ENCODE assay signal across 6 cellular contexts in the genomic region with DNA sequence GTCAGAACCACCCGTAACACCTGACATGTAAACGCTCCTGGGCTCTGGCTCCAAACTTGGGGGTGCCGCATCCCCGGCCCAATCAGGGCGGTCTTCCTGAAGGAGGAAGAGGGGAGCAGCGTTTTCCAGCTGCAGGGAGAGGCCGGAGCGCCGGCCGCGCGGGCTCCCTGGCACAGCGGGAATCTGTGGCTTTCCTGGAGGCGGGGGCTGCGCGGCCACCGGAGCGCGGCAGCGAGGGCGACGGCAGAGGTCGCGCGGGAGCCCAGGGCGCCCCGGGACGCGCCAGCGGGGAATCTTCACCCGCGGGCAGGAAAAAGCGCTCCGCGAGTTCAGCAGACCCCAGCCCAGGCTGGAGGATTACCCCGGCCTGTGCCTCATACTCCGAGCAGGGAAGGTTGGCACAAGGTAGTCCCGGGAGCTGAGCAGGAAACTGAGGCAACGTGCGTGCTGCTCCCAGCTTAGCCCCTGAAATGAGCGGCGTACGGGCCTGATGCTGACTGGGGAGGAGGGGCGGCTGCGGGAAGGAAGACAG. TPM values are rescaled to one million over a fixed set of nuclear protein-coding genes. Genes with fewer than 3 reads are reported as not detected.
DNase-seq lines count a peak whose midpoint lies in the region; ATAC-seq and TF ChIP-seq lines count a peak whose summit lies in the region.

No MANE protein-coding gene starts in this region.

- TF ChIP-seq CTCF in left ventricle myocardium inferior (IDR thresholded peaks at IDR 0.05; ENCODE audit: borderline replicate concordance) (no peak), upper lobe of left lung (IDR thresholded peaks at IDR 0.05) (no peak)

- WGBS in upper lobe of left lung, 2 donors: 0% methylated on average over 33 of the region's 45 CpGs; no CpG with 5 or more reads in 1 of the 2 donors

- peaks cover 59% of the 10 kb centered on the region for H3K4me1 ChIP-seq in left ventricle myocardium inferior
- H3K4me1 ChIP-seq in upper lobe of left lung: peaks cover 34 to 62% (median 49%) of the 10 kb centered on the region in 4 donors

- peak; percentile 23 for DNase-seq in stimulated activated CD4-positive, alpha-beta T cell treated with anti-CD3 and anti-CD28 coated beads, Interleukin-15, amount 100 ng/mL, for 24 hours
- DNase-seq in stimulated activated CD4-positive, alpha-beta T cell treated with anti-CD3 and anti-CD28 coated beads, Interleukin-1b, Interleukin-23, amount 100 ng/mL, for 48 hours: no peak
- DNase-seq in OCI-M1 (lab: John Stamatoyannopoulos, UW) (peak; percentile 62), left ventricle myocardium inferior (no peak), upper lobe of left lung (peak in 1 of 2 donors; percentile 90)

- H3K27me3 ChIP-seq in left ventricle myocardium inferior (ENCODE audit: low read depth) (peaks cover 54% of the 10 kb centered on the region), upper lobe of left lung (peaks cover 0 to 9% (median 5%) of the 10 kb centered on the region in 4 donors)

- H3K4me3 ChIP-seq in left ventricle myocardium inferior (peak overlapping the region; percentile 82), upper lobe of left lung (peak overlapping the region; percentile 62 to 80 (median 70))

- H3K9me3 ChIP-seq in left ventricle myocardium inferior (replicated peaks) (no peaks in the 10 kb centered on the region), upper lobe of left lung (no peaks in the 10 kb centered on the region)

- TF ChIP-seq POLR2A in upper lobe of left lung (IDR thresholded peaks at IDR 0.05): no peak

- ATAC-seq in upper lobe of left lung (ENCODE audit: low FRiP score in 2 of 2) (peak in 1 of 2 donors; percentile 18), HG03442 (IDR thresholded peaks at IDR 0.05; ENCODE audit: unreplicated experiment) (no peak)

- no peak for TF ChIP-seq EP300 in upper lobe of left lung (IDR thresholded peaks at IDR 0.05)

- intact Hi-C loops in left ventricle myocardium inferior (cut with micrococcal nuclease): loop anchor here (5.0 to 10.0 kb wide), 2 partner anchors 72 to 90 kb away; a partner anchor contains a TSS

- H3K27ac ChIP-seq in left ventricle myocardium inferior (replicated peaks): peak overlapping the region; percentile 98
- H3K27ac ChIP-seq in upper lobe of left lung: peak overlapping the region; percentile 91 to 97 (median 95)

- H3K36me3 ChIP-seq in left ventricle myocardium inferior (peaks cover 32% of the 10 kb centered on the region), upper lobe of left lung (peaks cover 0 to 28% (median 7%) of the 10 kb centered on the region in 4 donors)

RNA-seq across cellular contexts. Expression of a gene that starts 0.6 kb away (rescaled TPM):
- total RNA-seq in left ventricle myocardium inferior (40.0 TPM), upper lobe of left lung (100 to 1,000 TPM in 4 of 6 donors, 10 to 100 TPM in 2; 39.8 to 177 (median 128) TPM)

RNA-seq across cellular contexts. Expression of a gene that starts 10.6 kb away (rescaled TPM):
- total RNA-seq in left ventricle myocardium inferior (1.2 TPM), upper lobe of left lung (10 to 100 TPM; 32.5 to 55.3 (median 40.2) TPM)

RNA-seq across cellular contexts. Expression of a gene that starts 22.9 kb away (rescaled TPM):
- total RNA-seq in left ventricle myocardium inferior (5.0 TPM), upper lobe of left lung (100 to 1,000 TPM in 1 of 6 donors, 10 to 100 TPM in 5; 30.9 to 111 (median 77.6) TPM)

RNA-seq across cellular contexts. Expression of a gene that starts 37.5 kb away (rescaled TPM):
- total RNA-seq in left ventricle myocardium inferior (2.7 TPM), upper lobe of left lung (10 to 100 TPM; 10.5 to 69.1 (median 14.0) TPM)

Comparison
In these comparisons a context has a peak if more than half of its experiments do, and no peak if none do; other contexts are left out.
1. DNase-seq: peak in stimulated activated CD4-positive, alpha-beta T cell treated with anti-CD3 and anti-CD28 coated beads, Interleukin-15, amount 100 ng/mL, for 24 hours (single experiment) and OCI-M1 (single experiment); none in stimulated activated CD4-positive, alpha-beta T cell treated with anti-CD3 and anti-CD28 coated beads, Interleukin-1b, Interleukin-23, amount 100 ng/mL, for 48 hours (single experiment) and left ventricle myocardium inferior (single experiment).
2. RNA of a gene that starts 10.6 kb away (total RNA-seq): 32.5 to 55.3 TPM in upper lobe of left lung; 1.2 TPM in left ventricle myocardium inferior (single experiment); every median in the first group is over 10 times any median in the second.